In genomic region chr16:32645278-32645908, GRCh38 we compare ENCODE assay signal across 3 cellular contexts. TPM values are rescaled to one million over a fixed set of nuclear protein-coding genes. Genes with fewer than 3 reads are reported as not detected.
"Had no signal": no experiment of that assay in that cellular context is flagged by ENCODE, and none has a peak within 500 bp of the region (broad histone marks: within the 10 kb centered on the region; RNA-seq: fewer than 3 reads in every experiment).

No MANE protein-coding gene starts in this region.

RNA-seq across cellular contexts. Expression of gene TP53TG3, which starts 30.6 kb away (rescaled TPM):
- total RNA-seq: cardiac septum, OCI-LY7, SJCRH30 had no signal
